Comparison of ENCODE assay signal across 1 cellular context in the genomic region with DNA sequence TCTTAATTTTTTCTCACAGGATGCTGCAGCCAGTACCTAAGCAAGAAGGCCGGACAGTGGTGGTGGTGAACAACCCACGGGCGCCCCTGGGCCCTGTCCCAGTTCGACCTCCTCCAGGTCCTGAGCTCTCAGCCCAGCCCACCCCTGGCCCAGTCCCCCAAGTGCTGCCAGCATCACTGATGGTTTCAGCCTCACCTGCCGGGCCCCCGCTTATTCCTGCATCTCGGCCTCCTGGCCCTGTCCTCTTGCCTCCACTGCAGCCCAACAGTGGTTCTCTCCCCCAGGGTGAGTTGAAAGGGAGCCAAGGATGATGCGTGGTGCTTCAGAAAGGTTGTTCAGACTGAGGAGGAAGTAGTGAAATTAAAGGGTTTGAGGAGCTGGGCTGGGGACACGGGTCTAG.
TF ChIP-seq lines count a peak whose summit lies in the region.

No MANE protein-coding gene starts in this region.

TF ChIP-seq in GM12878, 131 proteins besides CTCF, POLR2A, EP300 and RAD21:
- TF ChIP-seq, protein P1, sequence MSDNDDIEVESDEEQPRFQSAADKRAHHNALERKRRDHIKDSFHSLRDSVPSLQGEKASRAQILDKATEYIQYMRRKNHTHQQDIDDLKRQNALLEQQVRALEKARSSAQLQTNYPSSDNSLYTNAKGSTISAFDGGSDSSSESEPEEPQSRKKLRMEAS (IDR thresholded peaks at IDR 0.05; ENCODE audit: low read depth, low read length) = no peak
- TF ChIP-seq EGR1 (IDR thresholded peaks at IDR 0.05; ENCODE audit: borderline replicate concordance in 1 of 2, low read depth in 2 of 2, low read length in 2 of 2) (no peak), NFIC (IDR thresholded peaks at IDR 0.05; ENCODE audit: low read depth, low read length) (no peak), RBBP5 (conservative IDR thresholded peaks at IDR 0.05) (no peak), NFYA (IDR thresholded peaks at IDR 0.05; ENCODE audit: borderline replicate concordance, low read depth, low read length) (no peak), CREM (IDR thresholded peaks at IDR 0.05; ENCODE audit: low read depth) (no peak), NR2C2 (IDR thresholded peaks at IDR 0.05; ENCODE audit: borderline replicate concordance, control insufficient read depth, insufficient read length, low read depth) (no peak), CBFB (IDR thresholded peaks at IDR 0.05; ENCODE audit: low read depth) (no peak), ETV6 (conservative IDR thresholded peaks at IDR 0.05 in 1 of 2, IDR thresholded peaks at IDR 0.05 in 1 of 2; ENCODE audit: borderline replicate concordance in 1 of 2, low read depth in 1 of 2) (no peak), POLR2AphosphoS2 (IDR thresholded peaks at IDR 0.05; ENCODE audit: low read depth, low read length) (no peak), ASH2L (IDR thresholded peaks at IDR 0.05; ENCODE audit: borderline replicate concordance, low read depth) (no peak), TAF1 (IDR thresholded peaks at IDR 0.05; ENCODE audit: borderline replicate concordance, low read depth, low read length) (no peak)
- TF ChIP-seq, protein P2, sequence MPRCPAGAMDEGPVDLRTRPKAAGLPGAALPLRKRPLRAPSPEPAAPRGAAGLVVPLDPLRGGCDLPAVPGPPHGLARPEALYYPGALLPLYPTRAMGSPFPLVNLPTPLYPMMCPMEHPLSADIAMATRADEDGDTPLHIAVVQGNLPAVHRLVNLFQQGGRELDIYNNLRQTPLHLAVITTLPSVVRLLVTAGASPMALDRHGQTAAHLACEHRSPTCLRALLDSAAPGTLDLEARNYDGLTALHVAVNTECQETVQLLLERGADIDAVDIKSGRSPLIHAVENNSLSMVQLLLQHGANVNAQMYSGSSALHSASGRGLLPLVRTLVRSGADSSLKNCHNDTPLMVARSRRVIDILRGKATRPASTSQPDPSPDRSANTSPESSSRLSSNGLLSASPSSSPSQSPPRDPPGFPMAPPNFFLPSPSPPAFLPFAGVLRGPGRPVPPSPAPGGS (IDR thresholded peaks at IDR 0.05; ENCODE audit: borderline replicate concordance, insufficient read depth, low read depth, low read length, poor library complexity, severe bottlenecking) = no peak
- TF ChIP-seq, protein P3, sequence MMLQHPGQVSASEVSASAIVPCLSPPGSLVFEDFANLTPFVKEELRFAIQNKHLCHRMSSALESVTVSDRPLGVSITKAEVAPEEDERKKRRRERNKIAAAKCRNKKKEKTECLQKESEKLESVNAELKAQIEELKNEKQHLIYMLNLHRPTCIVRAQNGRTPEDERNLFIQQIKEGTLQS (IDR thresholded peaks at IDR 0.05; ENCODE audit: borderline replicate concordance, extremely low read depth, low read depth, low read length) = no peak
- TF ChIP-seq, protein P4, sequence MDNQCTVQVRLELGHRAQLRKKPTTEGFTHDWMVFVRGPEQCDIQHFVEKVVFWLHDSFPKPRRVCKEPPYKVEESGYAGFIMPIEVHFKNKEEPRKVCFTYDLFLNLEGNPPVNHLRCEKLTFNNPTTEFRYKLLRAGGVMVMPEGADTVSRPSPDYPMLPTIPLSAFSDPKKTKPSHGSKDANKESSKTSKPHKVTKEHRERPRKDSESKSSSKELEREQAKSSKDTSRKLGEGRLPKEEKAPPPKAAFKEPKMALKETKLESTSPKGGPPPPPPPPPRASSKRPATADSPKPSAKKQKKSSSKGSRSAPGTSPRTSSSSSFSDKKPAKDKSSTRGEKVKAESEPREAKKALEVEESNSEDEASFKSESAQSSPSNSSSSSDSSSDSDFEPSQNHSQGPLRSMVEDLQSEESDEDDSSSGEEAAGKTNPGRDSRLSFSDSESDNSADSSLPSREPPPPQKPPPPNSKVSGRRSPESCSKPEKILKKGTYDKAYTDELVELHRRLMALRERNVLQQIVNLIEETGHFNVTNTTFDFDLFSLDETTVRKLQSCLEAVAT (IDR thresholded peaks at IDR 0.05) = no peak
